Comparison of ENCODE assay signal across 8 cellular contexts in the genomic region with DNA sequence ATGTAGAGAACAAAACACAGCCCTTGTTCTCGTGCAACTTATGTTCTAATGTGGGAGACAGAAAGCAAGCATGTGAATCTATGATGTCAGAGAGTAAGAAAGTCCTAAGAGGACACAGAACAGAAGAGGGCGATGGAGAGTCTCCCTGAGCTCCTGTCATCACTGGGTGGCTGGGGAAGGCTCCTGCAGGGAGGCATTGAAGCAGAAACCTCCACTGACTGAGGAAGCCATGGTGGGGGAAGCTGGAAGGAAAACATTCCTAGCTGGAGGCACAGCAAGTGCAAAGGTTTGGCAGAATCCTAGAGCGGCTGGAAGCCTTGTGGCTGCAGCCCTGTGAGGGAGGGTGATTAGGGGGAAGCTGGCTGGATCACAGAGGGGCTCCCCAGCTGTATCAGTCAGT.
A peak's percentile ranks its signal among the peaks of the same experiment; 100 is the strongest.
DNase-seq lines count a peak whose midpoint lies in the region; ATAC-seq and TF ChIP-seq lines count a peak whose summit lies in the region.

No MANE protein-coding gene starts in this region.

- H3K4me3 ChIP-seq in brain microvascular endothelial cell (ENCODE audit: low read depth, low read length) = no peak overlapping the region
- H3K4me3 ChIP-seq in effector memory CD4-positive, alpha-beta T cell (ENCODE audit: insufficient read depth, low read depth, low read length, poor library complexity, severe bottlenecking) = no peak overlapping the region

- H3K4me1 ChIP-seq in effector memory CD4-positive, alpha-beta T cell (ENCODE audit: control insufficient read depth, insufficient read depth, low read length, poor library complexity, severe bottlenecking) = no peaks in the 10 kb centered on the region

- intact Hi-C loops in activated CD4-positive, alpha-beta T cell treated with anti-CD3 and anti-CD28 coated beads for 36 hours (cut with DNase I, micrococcal nuclease) = loop anchor here in 1 of 2 experiments (10.0 kb wide), 1 partner anchor 261 kb away; a partner anchor contains a TSS
- intact Hi-C loops in posterior vena cava (cut with DNase I) = loop anchor here in 1 of 2 donors (10.0 kb wide), 1 partner anchor 929 kb away; no protein-coding TSS in a partner anchor

- TF ChIP-seq CTCF in brain microvascular endothelial cell (IDR thresholded peaks at IDR 0.05; ENCODE audit: low read depth, low read length, missing control alignments) = peak; percentile 75

- no peaks in the 10 kb centered on the region for H3K27me3 ChIP-seq in brain microvascular endothelial cell (replicated peaks)
- H3K27me3 ChIP-seq in effector memory CD4-positive, alpha-beta T cell (replicated peaks; ENCODE audit: control insufficient read depth, insufficient read depth, low read length, poor library complexity, severe bottlenecking) = no peaks in the 10 kb centered on the region

- H3K36me3 ChIP-seq in brain microvascular endothelial cell (replicated peaks) = no peaks in the 10 kb centered on the region
- no peaks in the 10 kb centered on the region for H3K36me3 ChIP-seq in effector memory CD4-positive, alpha-beta T cell (ENCODE audit: control insufficient read depth, insufficient read depth, low read length)

- no peaks in the 10 kb centered on the region for H3K9me3 Mint-ChIP-seq in activated CD4-positive, alpha-beta T cell treated with anti-CD3 and anti-CD28 coated beads for 36 hours (ENCODE audit: low read depth)

- H3K27ac Mint-ChIP-seq in activated CD4-positive, alpha-beta T cell treated with anti-CD3 and anti-CD28 coated beads for 36 hours = no peak overlapping the region

- POLR2A ChIA-PET in activated CD4-positive, alpha-beta T cell treated with anti-CD3 and anti-CD28 coated beads for 36 hours (lab: Charles Lee) = no interaction called here

- CTCF ChIA-PET in activated CD4-positive, alpha-beta T cell treated with anti-CD3 and anti-CD28 coated beads for 36 hours (lab: Charles Lee) = interaction anchor here (1.0 kb wide), 1 partner anchor 262 kb away, joined by 5 read pairs; no protein-coding TSS in a partner anchor

- H3K4me3 Mint-ChIP-seq in activated CD4-positive, alpha-beta T cell treated with anti-CD3 and anti-CD28 coated beads for 36 hours = no peak overlapping the region

- H3K4me1 Mint-ChIP-seq in activated CD4-positive, alpha-beta T cell treated with anti-CD3 and anti-CD28 coated beads for 36 hours = peaks cover 2% of the 10 kb centered on the region

- no peaks in the 10 kb centered on the region for H3K36me3 Mint-ChIP-seq in activated CD4-positive, alpha-beta T cell treated with anti-CD3 and anti-CD28 coated beads for 36 hours (ENCODE audit: low read depth)

- in situ Hi-C loops in brain microvascular endothelial cell (cut with HindIII; ENCODE audit: low pct_ligation_motif_present, low sequenced_read_pairs) = no loop called here

- H3K27ac ChIP-seq in brain microvascular endothelial cell = no peak overlapping the region
- no peak overlapping the region for H3K27ac ChIP-seq in effector memory CD4-positive, alpha-beta T cell (ENCODE audit: insufficient read depth, low read length, poor library complexity, severe bottlenecking)

- peak; percentile 63 for ATAC-seq in activated CD4-positive, alpha-beta T cell treated with anti-CD3 and anti-CD28 coated beads for 36 hours
- ATAC-seq in HG02852 (IDR thresholded peaks at IDR 0.05; ENCODE audit: unreplicated experiment) (no peak), HG03280 (IDR thresholded peaks at IDR 0.05; ENCODE audit: unreplicated experiment) (no peak)

- peaks cover 2% of the 10 kb centered on the region for H3K27me3 Mint-ChIP-seq in activated CD4-positive, alpha-beta T cell treated with anti-CD3 and anti-CD28 coated beads for 36 hours

- H3K9me3 ChIP-seq in effector memory CD4-positive, alpha-beta T cell (ENCODE audit: control insufficient read depth, low read length) = no peaks in the 10 kb centered on the region

- peak; percentile 29 for DNase-seq in activated CD4-positive, alpha-beta T cell treated with anti-CD3 and anti-CD28 coated beads for 36 hours
- no peak for DNase-seq in activated CD4-positive, alpha-beta T cell treated with anti-CD3 and anti-CD28 coated beads for 1 hour
- DNase-seq in NCI-H1105 treated with DMSO at 0.1 percent for 48 hours (lab: John Stamatoyannopoulos, UW) (peak; percentile 45), brain microvascular endothelial cell (peak; percentile 54), posterior vena cava (ENCODE audit: low spot score) (peak; percentile 36)
- no peak for DNase-seq in effector memory CD4-positive, alpha-beta T cell

Comparison
In these comparisons a context has a peak if more than half of its experiments do, and no peak if none do; other contexts are left out.
1. DNase-seq: peak in activated CD4-positive, alpha-beta T cell treated with anti-CD3 and anti-CD28 coated beads for 36 hours (single experiment), NCI-H1105 treated with DMSO at 0.1 percent for 48 hours (single experiment), brain microvascular endothelial cell (single experiment) and posterior vena cava (single experiment); none in activated CD4-positive, alpha-beta T cell treated with anti-CD3 and anti-CD28 coated beads for 1 hour (single experiment) and effector memory CD4-positive, alpha-beta T cell (0 of 3).